ENCODE assay signal across 19 cellular contexts in genomic region chr7:23396222-23396621, GRCh38.
A peak's percentile ranks its signal among the peaks of the same experiment; 100 is the strongest.
DNase-seq lines count a peak whose midpoint lies in the region; ATAC-seq, FAIRE-seq and TF ChIP-seq lines count a peak whose summit lies in the region.
"Had no signal": no experiment of that assay in that cellular context is flagged by ENCODE, and none has a peak within 500 bp of the region (broad histone marks: within the 10 kb centered on the region; RNA-seq: fewer than 3 reads in every experiment).

No MANE protein-coding gene starts in this region.

- no peaks in the 10 kb centered on the region for H3K9me3 Mint-ChIP-seq in osteocyte (ENCODE audit: unreplicated experiment)
- H3K9me3 Mint-ChIP-seq: activated CD8-positive, alpha-beta T cell treated with anti-CD3 and anti-CD28 coated beads for 36 hours; activated naive CD4-positive, alpha-beta T cell treated with anti-CD3 and anti-CD28 coated beads, Interleukin-2, amount 50 U/mL, for 24 hours; activated T-cell treated with anti-CD3 and anti-CD28 coated beads, Interleukin-2, amount 50 U/mL, for 4 hours; T-helper 1 cell treated with Interleukin-12 subunit alpha and Interleukin-12 subunit beta and Interleukin-4 antibody, amounts not matched to agents 30 μg/mL and 1 μg/mL, for 36 hours had no signal

- peak overlapping the region; percentile 46 for H3K27ac Mint-ChIP-seq in osteocyte (ENCODE audit: unreplicated experiment)
- H3K27ac Mint-ChIP-seq: activated CD8-positive, alpha-beta T cell treated with anti-CD3 and anti-CD28 coated beads for 36 hours; activated naive CD4-positive, alpha-beta T cell treated with anti-CD3 and anti-CD28 coated beads, Interleukin-2, amount 50 U/mL, for 24 hours; T-helper 1 cell treated with Interleukin-12 subunit alpha and Interleukin-12 subunit beta and Interleukin-4 antibody, amounts not matched to agents 30 μg/mL and 1 μg/mL, for 36 hours had no signal

- no peaks in the 10 kb centered on the region for H3K27me3 Mint-ChIP-seq in osteocyte (ENCODE audit: unreplicated experiment)
- H3K27me3 Mint-ChIP-seq: activated naive CD4-positive, alpha-beta T cell treated with anti-CD3 and anti-CD28 coated beads, Interleukin-2, amount 50 U/mL, for 24 hours had no signal

- ATAC-seq in SK-N-SH treated with all-trans-retinoic acid at 6 μM for 48 hours (peak; percentile 79), GM21717 (IDR thresholded peaks at IDR 0.05; ENCODE audit: unreplicated experiment) (no peak), HG03039 (IDR thresholded peaks at IDR 0.05; ENCODE audit: unreplicated experiment) (no peak)
- ATAC-seq: activated CD8-positive, alpha-beta T cell treated with anti-CD3 and anti-CD28 coated beads for 36 hours; activated T-cell treated with anti-CD3 and anti-CD28 coated beads, Interleukin-2, amount 50 U/mL, for 4 hours had no signal

- peak; percentile 32 for DNase-seq in ELR (ENCODE audit: low read depth)
- DNase-seq in fibroblast of gingiva (ENCODE audit: low read depth) = peak; percentile 95
- DNase-seq in osteocyte (ENCODE audit: extremely low spot score, unreplicated experiment) = no peak
- DNase-seq in GM12891 (ENCODE audit: insufficient read length, low spot score) = no peak
- no peak for DNase-seq in NCI-H524 (lab: John Stamatoyannopoulos, UW)
- DNase-seq: activated CD8-positive, alpha-beta T cell treated with anti-CD3 and anti-CD28 coated beads for 36 hours; activated T-cell treated with anti-CD3 and anti-CD28 coated beads, Interleukin-2, amount 50 U/mL, for 4 hours; BE2C; effector CD4-positive, alpha-beta T cell; esophagus squamous epithelium; H7; NCI-H1436 treated with DMSO at 0.1 percent for 48 hours; NCI-H2227 treated with DMSO at 0.1 percent for 48 hours; WERI-Rb-1 had no signal

- TF ChIP-seq POLR2A in GM12891 (IDR thresholded peaks at IDR 0.05; ENCODE audit: low read depth, low read length) = no peak

- peaks cover 50% of the 10 kb centered on the region for H3K4me1 Mint-ChIP-seq in osteocyte (ENCODE audit: unreplicated experiment)

- no peak for FAIRE-seq in GM12891 (lab: Jason Lieb, UNC)

- H3K36me3 Mint-ChIP-seq in osteocyte (ENCODE audit: unreplicated experiment) = peaks cover 14% of the 10 kb centered on the region
- H3K36me3 Mint-ChIP-seq: activated naive CD4-positive, alpha-beta T cell treated with anti-CD3 and anti-CD28 coated beads, Interleukin-2, amount 50 U/mL, for 24 hours had no signal

- H3K4me3 Mint-ChIP-seq in osteocyte (ENCODE audit: unreplicated experiment) = no peak overlapping the region
- H3K4me3 Mint-ChIP-seq: activated CD8-positive, alpha-beta T cell treated with anti-CD3 and anti-CD28 coated beads for 36 hours; activated naive CD4-positive, alpha-beta T cell treated with anti-CD3 and anti-CD28 coated beads, Interleukin-2, amount 50 U/mL, for 24 hours; activated T-cell treated with anti-CD3 and anti-CD28 coated beads, Interleukin-2, amount 50 U/mL, for 4 hours; T-helper 1 cell treated with Interleukin-12 subunit alpha and Interleukin-12 subunit beta and Interleukin-4 antibody, amounts not matched to agents 30 μg/mL and 1 μg/mL, for 36 hours had no signal

- TF ChIP-seq CTCF in osteocyte (IDR thresholded peaks at IDR 0.05) = no peak

TF ChIP-seq in SK-N-SH treated with all-trans-retinoic acid at 6 μM for 48 hours, 23 proteins besides CTCF, POLR2A, EP300 and RAD21:
- TF ChIP-seq ISL1 (CRISPR knock-in tag; IDR thresholded peaks at IDR 0.05) = peak; percentile 74
- TF ChIP-seq ZFP3 (CRISPR knock-in tag; IDR thresholded peaks at IDR 0.05) = 0 out of 2 replicates have a peak, but pooled peaks have one; percentile 50
- no peak for TF ChIP-seq ZNF70 (CRISPR knock-in tag; IDR thresholded peaks at IDR 0.05)

TF ChIP-seq in GM12891, 5 proteins besides CTCF, POLR2A, EP300 and RAD21:
- TF ChIP-seq POU2F2 (IDR thresholded peaks at IDR 0.05; ENCODE audit: low read depth, low read length) (no peak), PAX5 (IDR thresholded peaks at IDR 0.05; ENCODE audit: insufficient read depth, low read length, severe bottlenecking) (no peak), TAF1 (IDR thresholded peaks at IDR 0.05; ENCODE audit: low read depth, low read length) (no peak), POLR2AphosphoS5 (IDR thresholded peaks at IDR 0.05; ENCODE audit: low read depth, low read length) (no peak), SPI1 (IDR thresholded peaks at IDR 0.05; ENCODE audit: low read depth, low read length) (no peak)

Comparison
In these comparisons a context has a peak if more than half of its experiments do, and no peak if none do; other contexts are left out.
1. DNase-seq: peak in ELR (single experiment) and fibroblast of gingiva (single experiment); none in osteocyte (single experiment), GM12891 (single experiment) and NCI-H524 (0 of 2).